ENCODE assay signal across 11 cellular contexts in genomic region chr13:51721485-51721884, GRCh38.
A peak's percentile ranks its signal among the peaks of the same experiment; 100 is the strongest.
DNase-seq lines count a peak whose midpoint lies in the region; ATAC-seq, FAIRE-seq and TF ChIP-seq lines count a peak whose summit lies in the region.
"Had no signal": no experiment of that assay in that cellular context is flagged by ENCODE, and none has a peak within 500 bp of the region (broad histone marks: within the 10 kb centered on the region; RNA-seq: fewer than 3 reads in every experiment).

No MANE protein-coding gene starts in this region.

- H3K4me1 ChIP-seq in right atrium auricular region (peaks cover 0 to 19% of the 10 kb centered on the region in 2 donors), endodermal cell (ENCODE audit: control insufficient read depth, insufficient read depth, low read length) (peaks cover 2% of the 10 kb centered on the region)

- FAIRE-seq in GM12892 (lab: Jason Lieb, UNC) = peak; percentile 21

- TF ChIP-seq CTCF in right atrium auricular region (IDR thresholded peaks at IDR 0.05) (no peak), endodermal cell (conservative IDR thresholded peaks at IDR 0.05) (no peak)

- ATAC-seq in GM21529 (IDR thresholded peaks at IDR 0.05; ENCODE audit: unreplicated experiment) = peak; percentile 96
- ATAC-seq in HG03460 (IDR thresholded peaks at IDR 0.05; ENCODE audit: unreplicated experiment) = peak; percentile 58
- ATAC-seq in HG02840 (IDR thresholded peaks at IDR 0.05; ENCODE audit: low FRiP score, unreplicated experiment) = no peak

- POLR2A ChIA-PET in activated CD4-positive, alpha-beta memory T cell treated with anti-CD3 and anti-CD28 coated beads for 36 hours (lab: Charles Lee) = interaction anchor here (1.0 kb wide), 1 partner anchor 267 kb away, joined by 4 read pairs; no protein-coding TSS in a partner anchor

- H3K27ac ChIP-seq in right atrium auricular region (peak overlapping the region; percentile 33 to 50), endodermal cell (ENCODE audit: low read depth, low read length) (no peak overlapping the region)
- H3K27ac ChIP-seq: epithelial cell of prostate had no signal

- no peak overlapping the region for H3K27ac Mint-ChIP-seq in activated T-helper 1 cell treated with anti-CD3 and anti-CD28 coated beads, Interleukin-12 subunit alpha, Interleukin-12 subunit beta, Interleukin-2, Interleukin-4 antibody, amounts not matched to agents 30 ng/mL and 10 ng/mL and 1 ng/mL, durations not matched to agents 14 hours and 24 hours and 36 hours
- H3K27ac Mint-ChIP-seq in activated CD4-positive, alpha-beta memory T cell treated with anti-CD3 and anti-CD28 coated beads for 36 hours = no peak overlapping the region
- no peak overlapping the region for H3K27ac Mint-ChIP-seq in endodermal cell

- no peaks in the 10 kb centered on the region for H3K27me3 ChIP-seq in right atrium auricular region
- no peaks in the 10 kb centered on the region for H3K27me3 ChIP-seq in endodermal cell (ENCODE audit: control insufficient read depth, insufficient read depth, low read length, poor library complexity, severe bottlenecking)

- H3K9ac ChIP-seq in endodermal cell (ENCODE audit: extremely low read depth, low read length, poor library complexity, severe bottlenecking) = no peak overlapping the region

- DNase-seq in GM12892 (ENCODE audit: insufficient read length) (no peak), right atrium auricular region (ENCODE audit: low spot score) (no peak), endodermal cell (no peak)
- no peak for DNase-seq in activated T-helper 1 cell treated with anti-CD3 and anti-CD28 coated beads, Interleukin-12 subunit alpha, Interleukin-12 subunit beta, Interleukin-2, Interleukin-4 antibody, amounts not matched to agents 30 ng/mL and 10 ng/mL and 1 ng/mL, durations not matched to agents 14 hours and 24 hours and 36 hours (ENCODE audit: low spot score)
- no peak for DNase-seq in activated CD4-positive, alpha-beta memory T cell treated with anti-CD3 and anti-CD28 coated beads for 36 hours
- DNase-seq: activated effector memory CD4-positive, alpha-beta T cell treated with Interleukin-2 at 50 U/mL for 16 hours; AML-193 had no signal

- H3K36me3 ChIP-seq in right atrium auricular region = no peaks in the 10 kb centered on the region
- H3K36me3 ChIP-seq in endodermal cell (ENCODE audit: control insufficient read depth, insufficient read depth, low read length) = no peaks in the 10 kb centered on the region

- intact Hi-C loops in activated T-helper 1 cell treated with anti-CD3 and anti-CD28 coated beads, Interleukin-12 subunit alpha, Interleukin-12 subunit beta, Interleukin-2, Interleukin-4 antibody, amounts not matched to agents 30 ng/mL and 10 ng/mL and 1 ng/mL, durations not matched to agents 14 hours and 24 hours and 36 hours (cut with micrococcal nuclease) = loop anchor here (10.0 kb wide), 1 partner anchor 47 kb away; no protein-coding TSS in a partner anchor
- intact Hi-C loops in activated CD4-positive, alpha-beta memory T cell treated with anti-CD3 and anti-CD28 coated beads for 36 hours (cut with micrococcal nuclease) = no loop called here

- WGBS in endodermal cell (ENCODE audit: insufficient coverage in 1 of 2, insufficient read length in 1 of 2), 2 experiments = 86 to 100% methylated on average over 1 to 3 of the region's 3 CpGs

- H3K9me3 Mint-ChIP-seq in activated T-helper 1 cell treated with anti-CD3 and anti-CD28 coated beads, Interleukin-12 subunit alpha, Interleukin-12 subunit beta, Interleukin-2, Interleukin-4 antibody, amounts not matched to agents 30 ng/mL and 10 ng/mL and 1 ng/mL, durations not matched to agents 14 hours and 24 hours and 36 hours = no peaks in the 10 kb centered on the region
- H3K9me3 Mint-ChIP-seq in activated CD4-positive, alpha-beta memory T cell treated with anti-CD3 and anti-CD28 coated beads for 36 hours = no peaks in the 10 kb centered on the region
- no peaks in the 10 kb centered on the region for H3K9me3 Mint-ChIP-seq in endodermal cell

- H3K4me3 ChIP-seq in right atrium auricular region = no peak overlapping the region
- H3K4me3 ChIP-seq in endodermal cell (ENCODE audit: low read length) = no peak overlapping the region

- no peaks in the 10 kb centered on the region for H3K9me3 ChIP-seq in right atrium auricular region
- H3K9me3 ChIP-seq in endodermal cell (ENCODE audit: control insufficient read depth, low read length) = no peaks in the 10 kb centered on the region

- no peaks in the 10 kb centered on the region for H3K27me3 Mint-ChIP-seq in activated T-helper 1 cell treated with anti-CD3 and anti-CD28 coated beads, Interleukin-12 subunit alpha, Interleukin-12 subunit beta, Interleukin-2, Interleukin-4 antibody, amounts not matched to agents 30 ng/mL and 10 ng/mL and 1 ng/mL, durations not matched to agents 14 hours and 24 hours and 36 hours (ENCODE audit: insufficient read depth)
- H3K27me3 Mint-ChIP-seq in activated CD4-positive, alpha-beta memory T cell treated with anti-CD3 and anti-CD28 coated beads for 36 hours = no peaks in the 10 kb centered on the region
- no peaks in the 10 kb centered on the region for H3K27me3 Mint-ChIP-seq in endodermal cell (ENCODE audit: insufficient read depth)

- H3K36me3 Mint-ChIP-seq in activated T-helper 1 cell treated with anti-CD3 and anti-CD28 coated beads, Interleukin-12 subunit alpha, Interleukin-12 subunit beta, Interleukin-2, Interleukin-4 antibody, amounts not matched to agents 30 ng/mL and 10 ng/mL and 1 ng/mL, durations not matched to agents 14 hours and 24 hours and 36 hours (ENCODE audit: low read depth) = peaks cover 1% of the 10 kb centered on the region
- H3K36me3 Mint-ChIP-seq in activated CD4-positive, alpha-beta memory T cell treated with anti-CD3 and anti-CD28 coated beads for 36 hours = peaks cover 3% of the 10 kb centered on the region
- peaks cover 8% of the 10 kb centered on the region for H3K36me3 Mint-ChIP-seq in endodermal cell (ENCODE audit: low read depth)

- no peaks in the 10 kb centered on the region for H3K4me1 Mint-ChIP-seq in activated T-helper 1 cell treated with anti-CD3 and anti-CD28 coated beads, Interleukin-12 subunit alpha, Interleukin-12 subunit beta, Interleukin-2, Interleukin-4 antibody, amounts not matched to agents 30 ng/mL and 10 ng/mL and 1 ng/mL, durations not matched to agents 14 hours and 24 hours and 36 hours (ENCODE audit: low read depth)
- H3K4me1 Mint-ChIP-seq in activated CD4-positive, alpha-beta memory T cell treated with anti-CD3 and anti-CD28 coated beads for 36 hours (ENCODE audit: low read depth) = no peaks in the 10 kb centered on the region
- H3K4me1 Mint-ChIP-seq in endodermal cell = peaks cover 6% of the 10 kb centered on the region

- no peak overlapping the region for H3K4me3 Mint-ChIP-seq in activated T-helper 1 cell treated with anti-CD3 and anti-CD28 coated beads, Interleukin-12 subunit alpha, Interleukin-12 subunit beta, Interleukin-2, Interleukin-4 antibody, amounts not matched to agents 30 ng/mL and 10 ng/mL and 1 ng/mL, durations not matched to agents 14 hours and 24 hours and 36 hours
- no peak overlapping the region for H3K4me3 Mint-ChIP-seq in activated CD4-positive, alpha-beta memory T cell treated with anti-CD3 and anti-CD28 coated beads for 36 hours
- no peak overlapping the region for H3K4me3 Mint-ChIP-seq in endodermal cell

- no peak for TF ChIP-seq POLR2A in GM12892 (IDR thresholded peaks at IDR 0.05; ENCODE audit: low read depth, low read length)

- CTCF ChIA-PET in activated CD4-positive, alpha-beta memory T cell treated with anti-CD3 and anti-CD28 coated beads for 36 hours (lab: Charles Lee) = interaction anchor here (0.6 kb wide), 1 partner anchor 227 kb away, joined by 3 read pairs; no protein-coding TSS in a partner anchor
